ENCODE assay signal across 10 cellular contexts in the genomic region with DNA sequence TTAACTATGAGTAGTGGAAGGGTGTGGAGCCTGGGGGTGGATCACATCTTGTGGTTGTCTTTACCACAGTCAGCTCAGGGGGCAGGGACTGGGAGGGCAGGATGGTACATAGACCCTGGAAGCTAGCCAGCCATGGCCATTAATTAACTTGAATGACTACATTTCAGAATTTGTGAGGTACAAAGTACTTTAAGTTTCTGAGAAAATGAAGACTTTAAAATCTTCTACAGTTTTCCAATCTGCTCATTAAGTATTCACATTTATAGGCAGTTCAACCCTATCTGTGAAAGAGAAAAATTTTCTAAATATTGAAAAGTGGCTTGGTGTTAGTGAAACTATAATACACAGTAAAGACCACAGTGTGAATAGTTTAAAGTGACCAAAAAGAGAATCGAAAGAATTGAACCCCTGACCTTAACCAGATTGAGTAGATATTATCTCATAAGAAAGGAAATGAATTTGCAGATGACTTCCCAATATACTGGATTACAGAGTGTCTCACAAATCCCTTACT.
A peak's percentile ranks its signal among the peaks of the same experiment; 100 is the strongest.
DNase-seq lines count a peak whose midpoint lies in the region; ATAC-seq, FAIRE-seq and TF ChIP-seq lines count a peak whose summit lies in the region.
"Had no signal": no experiment of that assay in that cellular context is flagged by ENCODE, and none has a peak within 500 bp of the region (broad histone marks: within the 10 kb centered on the region; RNA-seq: fewer than 3 reads in every experiment).

No MANE protein-coding gene starts in this region.

- ATAC-seq in GM21423 (IDR thresholded peaks at IDR 0.05; ENCODE audit: unreplicated experiment), result peak; percentile 93
- peak; percentile 92 for ATAC-seq in HG03378 (IDR thresholded peaks at IDR 0.05; ENCODE audit: unreplicated experiment)
- no peak for ATAC-seq in activated T-helper 17 cell treated with anti-CD3 and anti-CD28 coated beads, Interleukin-2, amount 50 U/mL, for 72 hours (replicated peaks)
- ATAC-seq in heart right ventricle, result no peak

- no peak overlapping the region for H3K27ac ChIP-seq in heart right ventricle
- H3K27ac ChIP-seq: C4-2B had no signal

- WGBS in heart right ventricle, 2 donors, result 65 to 68% methylated on average over 1 of the region's 1 CpG

- H3K36me3 Mint-ChIP-seq in activated T-helper 17 cell treated with anti-CD3 and anti-CD28 coated beads, Interleukin-2, amount 50 U/mL, for 72 hours (ENCODE audit: low read depth), result no peaks in the 10 kb centered on the region

- H3K27me3 ChIP-seq in bronchial epithelial cell (ENCODE audit: control insufficient read depth, insufficient read depth, low read length), result no peaks in the 10 kb centered on the region
- H3K27me3 ChIP-seq in heart right ventricle, result no peaks in the 10 kb centered on the region

- H3K27ac Mint-ChIP-seq in activated T-helper 17 cell treated with anti-CD3 and anti-CD28 coated beads, Interleukin-2, amount 50 U/mL, for 72 hours, result no peak overlapping the region

- H3K9me3 ChIP-seq in heart right ventricle, result no peaks in the 10 kb centered on the region

- DNase-seq in GM12865 (ENCODE audit: low read depth) (peak; percentile 66), bronchial epithelial cell (ENCODE audit: low read depth) (peak; percentile 51), heart right ventricle (no peak), middle frontal gyrus (ENCODE audit: extremely low spot score, low spot score) (no peak)
- DNase-seq in activated naive CD4-positive, alpha-beta T cell treated with Interleukin-2 at 50 U/mL for 16 hours, result no peak
- DNase-seq: Right ventricle myocardium superior had no signal

- FAIRE-seq in bronchial epithelial cell (lab: Jason Lieb, UNC), result no peak

- H3K4me1 Mint-ChIP-seq in activated T-helper 17 cell treated with anti-CD3 and anti-CD28 coated beads, Interleukin-2, amount 50 U/mL, for 72 hours, result no peaks in the 10 kb centered on the region

- H3K4me3 ChIP-seq in GM12865 (ENCODE audit: low read depth, low read length) (no peak overlapping the region), bronchial epithelial cell (ENCODE audit: low read depth, low read length) (no peak overlapping the region), heart right ventricle (no peak overlapping the region)

- peaks cover 0 to 18% (median 0%) of the 10 kb centered on the region in 9 donors for H3K4me1 ChIP-seq in heart right ventricle

- intact Hi-C loops in heart right ventricle (cut with DNase I), result no loop called here

- H3K27me3 Mint-ChIP-seq in activated T-helper 17 cell treated with anti-CD3 and anti-CD28 coated beads, Interleukin-2, amount 50 U/mL, for 72 hours, result no peaks in the 10 kb centered on the region

- H3K36me3 ChIP-seq in bronchial epithelial cell (ENCODE audit: control insufficient read depth, insufficient read depth, low read length), result no peaks in the 10 kb centered on the region
- H3K36me3 ChIP-seq in heart right ventricle, result no peaks in the 10 kb centered on the region

- H3K9me3 Mint-ChIP-seq in activated T-helper 17 cell treated with anti-CD3 and anti-CD28 coated beads, Interleukin-2, amount 50 U/mL, for 72 hours, result no peaks in the 10 kb centered on the region

- TF ChIP-seq CTCF in GM12865 (IDR thresholded peaks at IDR 0.05; ENCODE audit: insufficient read depth, low read depth, low read length, missing control alignments) (no peak), bronchial epithelial cell (IDR thresholded peaks at IDR 0.05; ENCODE audit: insufficient read depth, low read length, severe bottlenecking) (no peak), heart right ventricle (IDR thresholded peaks at IDR 0.05) (no peak)

- H3K4me3 Mint-ChIP-seq in activated T-helper 17 cell treated with anti-CD3 and anti-CD28 coated beads, Interleukin-2, amount 50 U/mL, for 72 hours, result no peak overlapping the region

Comparison
In these comparisons a context has a peak if more than half of its experiments do, and no peak if none do; other contexts are left out.
1. DNase-seq: peak in GM12865 (single experiment) and bronchial epithelial cell (single experiment); none in heart right ventricle (0 of 2), activated naive CD4-positive, alpha-beta T cell treated with Interleukin-2 at 50 U/mL for 16 hours (single experiment) and middle frontal gyrus (single experiment).
2. ATAC-seq: peak in GM21423 (single experiment) and HG03378 (single experiment); none in activated T-helper 17 cell treated with anti-CD3 and anti-CD28 coated beads, Interleukin-2, amount 50 U/mL, for 72 hours (single experiment) and heart right ventricle (0 of 8).